ENCODE assay signal across 19 cellular contexts in genomic region chr16:12587170-12587569, GRCh38.
A peak's percentile ranks its signal among the peaks of the same experiment; 100 is the strongest.
DNase-seq lines count a peak whose midpoint lies in the region; ATAC-seq, FAIRE-seq and TF ChIP-seq lines count a peak whose summit lies in the region.
"Had no signal": no experiment of that assay in that cellular context is flagged by ENCODE, and none has a peak within 500 bp of the region (broad histone marks: within the 10 kb centered on the region; RNA-seq: fewer than 3 reads in every experiment).

No MANE protein-coding gene starts in this region.

- in situ Hi-C loops in HepG2 (cut with HindIII; ENCODE audit: extremely low pct_ligation_motif_present, low pct_unique_long_range_greater_than_20kb), result no loop called here

- H3K79me2 ChIP-seq in HepG2 (ENCODE audit: insufficient read depth, low read length) (no peaks in the 10 kb centered on the region), H1 (ENCODE audit: control insufficient read depth in 1 of 2, insufficient read depth in 2 of 2, low read length in 2 of 2) (no peaks in the 10 kb centered on the region), osteoblast (ENCODE audit: insufficient read depth, low read length) (no peaks in the 10 kb centered on the region)

- no peaks in the 10 kb centered on the region for H4K20me1 ChIP-seq in HepG2 (ENCODE audit: insufficient read depth, low read length)
- H4K20me1 ChIP-seq in H1 (replicated peaks in 1 of 2; ENCODE audit: control insufficient read depth in 1 of 2, insufficient read depth in 2 of 2, low read length in 2 of 2), result no peaks in the 10 kb centered on the region
- no peaks in the 10 kb centered on the region for H4K20me1 ChIP-seq in osteoblast (ENCODE audit: insufficient read depth, low read length)

- no peak overlapping the region for H3K18ac ChIP-seq in H1 (ENCODE audit: extremely low read depth, low read length)

- H2BK20ac ChIP-seq in H1 (ENCODE audit: low read length), result no peak overlapping the region

- H3K9ac ChIP-seq in HepG2 (ENCODE audit: insufficient read depth, low read depth, low read length) (no peak overlapping the region), H1 (replicated peaks in 1 of 4; ENCODE audit: extremely low read depth in 1 of 4, low read depth in 3 of 4, low read length in 3 of 4) (no peak overlapping the region)

- peaks cover 6% of the 10 kb centered on the region; the same call in 1 of the 2 replicates for H3K9me3 ChIP-seq in HepG2 (ENCODE audit: low read length)
- H3K9me3 ChIP-seq in right lobe of liver, result no peaks in the 10 kb centered on the region
- H3K9me3 ChIP-seq in H1 (ENCODE audit: insufficient read depth in 2 of 2, low read depth in 1 of 2, low read length in 1 of 2), result no peaks in the 10 kb centered on the region; a peak in 1 of 4 replicates
- H3K9me3 ChIP-seq in osteoblast (ENCODE audit: low read depth, low read length), result no peaks in the 10 kb centered on the region
- H3K9me3 ChIP-seq: A549, BE2C, HAP-1 had no signal

- peak; percentile 15; the same call in 1 of the 3 replicates for ATAC-seq in HepG2
- ATAC-seq in right lobe of liver, result no peak
- ATAC-seq in GM18498 (IDR thresholded peaks at IDR 0.05; ENCODE audit: unreplicated experiment), result no peak
- ATAC-seq: A549 had no signal

- H2AFZ ChIP-seq in HepG2 (ENCODE audit: low read length), result no peak overlapping the region
- no peak overlapping the region for H2AFZ ChIP-seq in H1 (ENCODE audit: low read length)
- no peak overlapping the region for H2AFZ ChIP-seq in osteoblast (ENCODE audit: low read length)

- POLR2A ChIA-PET in HepG2 (lab: Yijun Ruan, JAX), result interaction anchor here (1.6 to 3.3 kb wide), 2 partner anchors 26 to 57 kb away, joined by 4 to 34 read pairs; no protein-coding TSS in a partner anchor
- POLR2A ChIA-PET in H1 (lab: Charles Lee; ENCODE audit: partially characterized antibody), result no interaction called here

- FAIRE-seq in HepG2 (lab: Jason Lieb, UNC), result no peak
- FAIRE-seq in H1 (lab: Jason Lieb, UNC), result no peak
- FAIRE-seq: A549, G401.6, GM12891, GM19239, HTR-8/SVneo had no signal

- no peak overlapping the region for H2BK120ac ChIP-seq in H1 (replicated peaks; ENCODE audit: low read depth, low read length)

- TF ChIP-seq EP300 in HepG2 (IDR thresholded peaks at IDR 0.05; ENCODE audit: low read depth in 2 of 2, low read length in 2 of 2), result no peak
- TF ChIP-seq EP300 in HepG2 (CRISPR knock-in tag; IDR thresholded peaks at IDR 0.05; ENCODE audit: borderline replicate concordance), result no peak
- no peak for TF ChIP-seq EP300 in H1 (IDR thresholded peaks at IDR 0.05; ENCODE audit: borderline replicate concordance in 1 of 2, low read depth in 2 of 2, low read length in 2 of 2)

- H4K5ac ChIP-seq in H1 (ENCODE audit: insufficient read length, low read depth, low read length), result no peak overlapping the region

- peaks cover 73% of the 10 kb centered on the region for H3K4me1 ChIP-seq in HepG2 (ENCODE audit: insufficient read depth, low read length)
- no peaks in the 10 kb centered on the region for H3K4me1 ChIP-seq in right lobe of liver
- peaks cover 5 to 7% (median 7%) of the 10 kb centered on the region in 4 experiments; a peak in 6 of 7 replicates for H3K4me1 ChIP-seq in H1 (replicated peaks in 1 of 4; ENCODE audit: control insufficient read depth in 3 of 4, insufficient read depth in 4 of 4, low read length in 3 of 4)
- no peaks in the 10 kb centered on the region for H3K4me1 ChIP-seq in osteoblast (ENCODE audit: insufficient read depth, low read length)
- H3K4me1 ChIP-seq: A549, BE2C, HAP-1 had no signal

- H3K27ac ChIP-seq in HepG2 (ENCODE audit: extremely low read length, insufficient read depth, low read length) (no peak overlapping the region), right lobe of liver (no peak overlapping the region), H1 (ENCODE audit: low read depth, low read length) (no peak overlapping the region), osteoblast (ENCODE audit: low read depth, low read length) (no peak overlapping the region)
- H3K27ac ChIP-seq: A549, C4-2B had no signal

- no peak overlapping the region for H3K23ac ChIP-seq in H1 (ENCODE audit: insufficient read length)

- H2BK12ac ChIP-seq in H1 (ENCODE audit: low read depth, low read length), result 0 out of 2 replicates have a peak overlapping the region, but pooled peaks have one; percentile 80

- TF ChIP-seq RAD21 in HepG2 (CRISPR knock-in tag; IDR thresholded peaks at IDR 0.05), result no peak
- TF ChIP-seq RAD21 in H1 (IDR thresholded peaks at IDR 0.05 in 1 of 2, conservative IDR thresholded peaks at IDR 0.05 in 1 of 2; ENCODE audit: low read depth in 2 of 2, low read length in 2 of 2), result no peak

- DNase-seq in HepG2 (ENCODE audit: low spot score) (no peak), right lobe of liver (no peak), H1 (ENCODE audit: low read depth in 1 of 2, low spot score in 2 of 2) (no peak), osteoblast (ENCODE audit: insufficient read length, low spot score, missing footprints) (peak; percentile 79), NCI-H446 (lab: John Stamatoyannopoulos, UW) (no peak), T-helper 9 cell (no peak)
- DNase-seq: BE2C; CD4-positive, alpha-beta memory T cell; DMS79; EL; GOT3 had no signal

- no peak overlapping the region for H3K14ac ChIP-seq in H1 (ENCODE audit: insufficient read length)

- no peak overlapping the region for H2BK5ac ChIP-seq in H1 (ENCODE audit: low read depth, low read length)

- H4K91ac ChIP-seq in H1 (replicated peaks; ENCODE audit: insufficient read length, low read length), result no peak overlapping the region

- H3K4me3 ChIP-seq in HepG2 (replicated peaks in 1 of 3; ENCODE audit: insufficient read depth in 1 of 3, low read depth in 2 of 3, low read length in 3 of 3) (no peak overlapping the region), right lobe of liver (no peak overlapping the region), H1 (ENCODE audit: extremely low read depth in 1 of 4, insufficient read depth in 2 of 4, low read depth in 3 of 4, low read length in 4 of 4) (no peak overlapping the region), osteoblast (ENCODE audit: insufficient read depth, low read length) (no peak overlapping the region)
- H3K4me3 ChIP-seq: A549, HAP-1 had no signal

- H3K79me1 ChIP-seq in H1 (ENCODE audit: low read depth, low read length), result no peaks in the 10 kb centered on the region

- WGBS in HepG2 (ENCODE audit: low lambda C conversion rate), result 88% methylated on average over 6 of the region's 6 CpGs
- 83% methylated on average over 3 of the region's 6 CpGs for WGBS in right lobe of liver (ENCODE audit: insufficient coverage, low coverage, low lambda C conversion rate, missing lambda C conversion rate)
- WGBS in H1 (ENCODE audit: extremely low coverage in 1 of 2, insufficient coverage in 1 of 2, insufficient read length in 1 of 2, insufficient replicate concordance in 2 of 2, low coverage in 1 of 2, low lambda C conversion rate in 2 of 2, missing lambda C conversion rate in 1 of 2), 2 experiments, result 94% methylated on average over 6 of the region's 6 CpGs; no CpG with 5 or more reads in 1 of the 2 experiments

- no peaks in the 10 kb centered on the region for H3K23me2 ChIP-seq in H1 (ENCODE audit: low read depth, low read length)

- no peak for TF ChIP-seq CTCF in HepG2 (CRISPR knock-in tag; IDR thresholded peaks at IDR 0.05)
- no peak for TF ChIP-seq CTCF in right lobe of liver (IDR thresholded peaks at IDR 0.05)
- TF ChIP-seq CTCF in H1 (IDR thresholded peaks at IDR 0.05; ENCODE audit: control extremely low read depth in 1 of 3, insufficient read depth in 1 of 3, low read depth in 1 of 3, low read length in 3 of 3), result no peak
- TF ChIP-seq CTCF in osteoblast (IDR thresholded peaks at IDR 0.05; ENCODE audit: extremely low read depth, low read depth, low read length), result no peak

- H3K36me3 ChIP-seq in HepG2 (replicated peaks in 1 of 2; ENCODE audit: control insufficient read depth in 1 of 2, insufficient read depth in 2 of 2, low read length in 2 of 2) (no peaks in the 10 kb centered on the region), right lobe of liver (no peaks in the 10 kb centered on the region), H1 (ENCODE audit: control insufficient read depth in 2 of 4, insufficient read depth in 4 of 4, low read length in 3 of 4) (no peaks in the 10 kb centered on the region), osteoblast (ENCODE audit: insufficient read depth, low read length) (no peaks in the 10 kb centered on the region)
- H3K36me3 ChIP-seq: BE2C, HAP-1 had no signal

- H3K27me3 ChIP-seq in HepG2 (ENCODE audit: control insufficient read depth in 1 of 2, insufficient read depth in 2 of 2, low read length in 2 of 2) (no peaks in the 10 kb centered on the region), right lobe of liver (no peaks in the 10 kb centered on the region), H1 (replicated peaks in 1 of 4; ENCODE audit: control insufficient read depth in 3 of 4, extremely low read depth in 1 of 4, insufficient read depth in 3 of 4, low read length in 3 of 4) (no peaks in the 10 kb centered on the region), osteoblast (ENCODE audit: insufficient read depth, low read length) (no peaks in the 10 kb centered on the region)
- H3K27me3 ChIP-seq: BE2C had no signal

- no peak overlapping the region for H2BK15ac ChIP-seq in H1 (ENCODE audit: low read length)

- no TSS peak for BruUV-seq in HepG2 (replicated peaks; lab: Mats Ljungman, UMichigan)

- CTCF ChIA-PET in HepG2 (lab: Yijun Ruan, JAX; ENCODE audit: low intra/inter-chr PET ratio, low total read pairs), result no interaction called here
- CTCF ChIA-PET in H1 (lab: Charles Lee; ENCODE audit: partially characterized antibody), result interaction anchor here (2.3 kb wide), 1 partner anchor 14 kb away, joined by 15 read pairs; no protein-coding TSS in a partner anchor

- H3K4ac ChIP-seq in H1 (replicated peaks; ENCODE audit: insufficient read length, low read depth, low read length), result no peak overlapping the region

- H3K4me2 ChIP-seq in HepG2 (ENCODE audit: low read depth, low read length) (no peak overlapping the region), H1 (ENCODE audit: insufficient read depth in 1 of 2, low read depth in 2 of 2, low read length in 2 of 2) (no peak overlapping the region), osteoblast (ENCODE audit: insufficient read depth, low read length) (no peak overlapping the region)
- H3K4me2 ChIP-seq: A549 had no signal

- H3K56ac ChIP-seq in H1 (replicated peaks; ENCODE audit: insufficient read length, low read depth, low read length), result no peak overlapping the region

- intact Hi-C loops in HepG2 (cut with micrococcal nuclease; ENCODE audit: unreplicated experiment) (no loop called here), right lobe of liver (cut with DNase I) (no loop called here)

- no peak for TF ChIP-seq POLR2A in HepG2 (IDR thresholded peaks at IDR 0.05; ENCODE audit: insufficient read depth in 1 of 2, low read depth in 2 of 2, low read length in 2 of 2)
- TF ChIP-seq POLR2A in right lobe of liver (IDR thresholded peaks at IDR 0.05), result no peak
- TF ChIP-seq POLR2A in H1 (IDR thresholded peaks at IDR 0.05; ENCODE audit: control extremely low read depth in 1 of 2, low read depth in 2 of 2, low read length in 2 of 2), result no peak

- no peak overlapping the region for H4K8ac ChIP-seq in H1 (ENCODE audit: extremely low read depth, insufficient read depth, low read length)

- 0 out of 2 replicates have a peak overlapping the region, but pooled peaks have one; percentile 24 for H2AK5ac ChIP-seq in H1 (ENCODE audit: low read depth, low read length)

TF ChIP-seq in H1, 55 proteins besides CTCF, POLR2A, EP300 and RAD21:
- TF ChIP-seq SIRT6 (IDR thresholded peaks at IDR 0.05; ENCODE audit: low read length), result no peak
